ENCODE assay signal across 1 cellular context in the genomic region with DNA sequence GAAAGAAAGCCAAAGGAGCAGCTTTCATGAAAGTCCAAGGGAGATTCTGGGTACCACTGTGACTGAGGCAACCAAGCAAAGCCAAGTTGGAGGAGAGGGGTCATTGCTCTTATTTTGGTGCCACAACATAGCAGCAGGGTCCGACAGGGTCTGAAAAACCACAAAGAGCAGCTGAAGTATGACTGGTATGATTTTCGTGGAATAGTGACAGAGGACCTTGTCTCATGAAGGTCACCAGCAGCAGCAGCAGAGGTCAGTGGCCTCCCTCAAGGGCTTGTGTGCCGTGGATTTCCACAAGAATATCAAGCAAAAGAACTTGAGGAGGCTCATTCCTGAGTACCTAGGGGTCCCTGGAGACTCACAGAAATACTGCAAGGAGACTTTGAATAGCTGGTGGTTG.
TF ChIP-seq lines count a peak whose summit lies in the region.

No MANE protein-coding gene starts in this region.

TF ChIP-seq in IMR-90, 13 proteins besides CTCF, POLR2A, EP300 and RAD21:
- TF ChIP-seq, protein P1, sequence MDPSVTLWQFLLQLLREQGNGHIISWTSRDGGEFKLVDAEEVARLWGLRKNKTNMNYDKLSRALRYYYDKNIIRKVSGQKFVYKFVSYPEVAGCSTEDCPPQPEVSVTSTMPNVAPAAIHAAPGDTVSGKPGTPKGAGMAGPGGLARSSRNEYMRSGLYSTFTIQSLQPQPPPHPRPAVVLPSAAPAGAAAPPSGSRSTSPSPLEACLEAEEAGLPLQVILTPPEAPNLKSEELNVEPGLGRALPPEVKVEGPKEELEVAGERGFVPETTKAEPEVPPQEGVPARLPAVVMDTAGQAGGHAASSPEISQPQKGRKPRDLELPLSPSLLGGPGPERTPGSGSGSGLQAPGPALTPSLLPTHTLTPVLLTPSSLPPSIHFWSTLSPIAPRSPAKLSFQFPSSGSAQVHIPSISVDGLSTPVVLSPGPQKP (IDR thresholded peaks at IDR 0.05; ENCODE audit: borderline replicate concordance, low read depth, low read length), result no peak
- TF ChIP-seq CEBPB (IDR thresholded peaks at IDR 0.05; ENCODE audit: low read depth, low read length) (no peak), MAZ (IDR thresholded peaks at IDR 0.05; ENCODE audit: borderline replicate concordance, low read depth, low read length) (no peak), CHD1 (IDR thresholded peaks at IDR 0.05; ENCODE audit: low read depth, low read length) (no peak), MAFK (IDR thresholded peaks at IDR 0.05; ENCODE audit: low read depth, low read length) (no peak), FOS (IDR thresholded peaks at IDR 0.05; ENCODE audit: low read depth, low read length) (no peak), RCOR1 (IDR thresholded peaks at IDR 0.05; ENCODE audit: insufficient replicate concordance, low read length) (no peak), MXI1 (IDR thresholded peaks at IDR 0.05; ENCODE audit: borderline replicate concordance, low read depth, low read length) (no peak), SMC3 (IDR thresholded peaks at IDR 0.05; ENCODE audit: low read depth, low read length) (no peak), RFX5 (IDR thresholded peaks at IDR 0.05; ENCODE audit: low read depth, low read length) (no peak), NFE2L2 (IDR thresholded peaks at IDR 0.05; ENCODE audit: low read depth, low read length) (no peak), BHLHE40 (IDR thresholded peaks at IDR 0.05; ENCODE audit: low read depth, low read length) (no peak)
- TF ChIP-seq, protein P2, sequence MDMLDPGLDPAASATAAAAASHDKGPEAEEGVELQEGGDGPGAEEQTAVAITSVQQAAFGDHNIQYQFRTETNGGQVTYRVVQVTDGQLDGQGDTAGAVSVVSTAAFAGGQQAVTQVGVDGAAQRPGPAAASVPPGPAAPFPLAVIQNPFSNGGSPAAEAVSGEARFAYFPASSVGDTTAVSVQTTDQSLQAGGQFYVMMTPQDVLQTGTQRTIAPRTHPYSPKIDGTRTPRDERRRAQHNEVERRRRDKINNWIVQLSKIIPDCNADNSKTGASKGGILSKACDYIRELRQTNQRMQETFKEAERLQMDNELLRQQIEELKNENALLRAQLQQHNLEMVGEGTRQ (IDR thresholded peaks at IDR 0.05; ENCODE audit: low read depth, low read length), result no peak
TF ChIP-seq in IMR-90: peak in this region for 0.
